In the genomic region with DNA sequence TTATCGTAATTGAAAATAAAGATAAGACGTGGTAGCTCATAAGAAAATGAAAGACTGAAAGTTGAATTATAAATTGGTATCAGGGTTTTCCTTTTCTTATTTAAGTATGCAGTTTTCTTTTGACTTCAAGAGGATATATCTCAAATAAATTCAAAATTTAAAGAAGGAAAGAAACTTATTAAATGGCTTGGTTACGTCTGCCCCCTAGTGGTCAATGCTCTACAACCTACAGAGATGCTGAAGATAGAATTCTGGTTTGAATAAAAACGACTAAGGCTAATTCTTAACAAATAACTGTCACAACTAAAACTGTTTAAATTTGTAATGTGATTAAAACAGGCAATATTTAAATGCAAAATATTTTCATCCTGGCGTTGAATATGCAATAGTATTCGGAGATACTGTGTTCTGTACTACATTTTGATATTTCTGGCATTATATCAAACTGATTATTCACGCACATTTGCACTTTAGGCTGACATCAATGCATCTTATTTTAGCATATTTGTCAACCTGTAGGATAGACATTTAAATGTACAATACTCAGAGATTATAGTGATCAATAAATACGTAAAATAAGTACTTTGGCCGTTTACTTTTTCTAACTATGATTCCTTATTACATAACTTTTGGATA, we compare ENCODE assay signal across 9 cellular contexts. TPM values are rescaled to one million over a fixed set of nuclear protein-coding genes. Genes with fewer than 3 reads are reported as not detected.
A peak's percentile ranks its signal among the peaks of the same experiment; 100 is the strongest.
DNase-seq lines count a peak whose midpoint lies in the region; ATAC-seq and TF ChIP-seq lines count a peak whose summit lies in the region.
"Had no signal": no experiment of that assay in that cellular context is flagged by ENCODE, and none has a peak within 500 bp of the region (broad histone marks: within the 10 kb centered on the region; RNA-seq: fewer than 3 reads in every experiment).

No MANE protein-coding gene starts in this region.

- H3K4me3 ChIP-seq in NT2/D1 (ENCODE audit: insufficient read length, low read depth) = no peak overlapping the region
- H3K4me3 ChIP-seq in left ventricle myocardium inferior = no peak overlapping the region
- no peak overlapping the region for H3K4me3 ChIP-seq in gastrocnemius medialis

- H3K27ac ChIP-seq in left ventricle myocardium inferior (replicated peaks) = no peak overlapping the region
- H3K27ac ChIP-seq in gastrocnemius medialis = no peak overlapping the region

- no peak overlapping the region for H3K27ac Mint-ChIP-seq in activated naive CD4-positive, alpha-beta T cell treated with anti-CD3 and anti-CD28 coated beads, Interleukin-2, amount 50 U/mL, for 72 hours

- H3K9ac ChIP-seq in NT2/D1 (ENCODE audit: insufficient read length, low read depth) = no peak overlapping the region

- ATAC-seq in HG02678 (IDR thresholded peaks at IDR 0.05; ENCODE audit: unreplicated experiment) (peak; percentile 34), gastrocnemius medialis (no peak)
- ATAC-seq in activated naive CD4-positive, alpha-beta T cell treated with anti-CD3 and anti-CD28 coated beads, Interleukin-2, amount 50 U/mL, for 72 hours = peak; percentile 53 to 58

- no peak for TF ChIP-seq POLR2A in gastrocnemius medialis (IDR thresholded peaks at IDR 0.05)

- peak; percentile 89 for TF ChIP-seq CTCF in left ventricle myocardium inferior (IDR thresholded peaks at IDR 0.05; ENCODE audit: borderline replicate concordance)
- peak; percentile 63 to 87 (median 82) for TF ChIP-seq CTCF in gastrocnemius medialis (IDR thresholded peaks at IDR 0.05 in 4 of 5, conservative IDR thresholded peaks at IDR 0.05 in 1 of 5)

- H3K4me1 ChIP-seq in NT2/D1 (ENCODE audit: insufficient read depth, insufficient read length) = no peaks in the 10 kb centered on the region
- no peaks in the 10 kb centered on the region for H3K4me1 ChIP-seq in left ventricle myocardium inferior
- no peaks in the 10 kb centered on the region for H3K4me1 ChIP-seq in gastrocnemius medialis

- in situ Hi-C loops in gastrocnemius medialis (cut with MboI; ENCODE audit: low sequenced_read_pairs in 4 of 4) = loop anchor here in 3 of 4 donors (10.0 kb wide), 2 partner anchors 52 to 532 kb away; a partner anchor contains a TSS

- no peaks in the 10 kb centered on the region for H3K27me3 ChIP-seq in NT2/D1 (ENCODE audit: insufficient read depth, insufficient read length)
- H3K27me3 ChIP-seq in left ventricle myocardium inferior (ENCODE audit: low read depth) = no peaks in the 10 kb centered on the region
- H3K27me3 ChIP-seq in gastrocnemius medialis = no peaks in the 10 kb centered on the region

- H3K36me3 ChIP-seq in NT2/D1 (ENCODE audit: insufficient read depth, insufficient read length, low read length) (no peaks in the 10 kb centered on the region), left ventricle myocardium inferior (no peaks in the 10 kb centered on the region), gastrocnemius medialis (no peaks in the 10 kb centered on the region)

- intact Hi-C loops in left ventricle myocardium inferior (cut with micrococcal nuclease) (loop anchor here (5.0 to 10.0 kb wide), 2 partner anchors 59 to 532 kb away; no protein-coding TSS in a partner anchor), gastrocnemius medialis (cut with DNase I; ENCODE audit: low total_unique reads) (loop anchor here (1.0 to 5.0 kb wide), 3 partner anchors 59 to 544 kb away; no protein-coding TSS in a partner anchor)

- DNase-seq in EH (ENCODE audit: low read depth) (peak; percentile 74), NT2/D1 (ENCODE audit: low read depth, low spot score) (peak; percentile 68), left ventricle myocardium inferior (no peak), gastrocnemius medialis (peak in 1 of 2 donors; percentile 15), NCI-H128 (lab: John Stamatoyannopoulos, UW; ENCODE audit: unreplicated experiment) (no peak), UCSD-AML1 (lab: John Stamatoyannopoulos, UW; ENCODE audit: unreplicated experiment) (no peak)
- DNase-seq in activated naive CD4-positive, alpha-beta T cell treated with anti-CD3 and anti-CD28 coated beads, Interleukin-2, amount 50 U/mL, for 72 hours (ENCODE audit: low spot score in 2 of 2) = peak in 1 of 2 donors; percentile 60
- DNase-seq: activated naive CD8-positive, alpha-beta T cell treated with anti-CD3 and anti-CD28 coated beads, Interleukin-2, amount 10 ng/mL, durations not matched to agents 7 days and 5 days had no signal

- no peaks in the 10 kb centered on the region for H3K36me3 Mint-ChIP-seq in activated naive CD4-positive, alpha-beta T cell treated with anti-CD3 and anti-CD28 coated beads, Interleukin-2, amount 50 U/mL, for 72 hours

- no peaks in the 10 kb centered on the region for H3K9me3 Mint-ChIP-seq in activated naive CD4-positive, alpha-beta T cell treated with anti-CD3 and anti-CD28 coated beads, Interleukin-2, amount 50 U/mL, for 72 hours

- no peaks in the 10 kb centered on the region for H3K9me3 ChIP-seq in NT2/D1 (ENCODE audit: insufficient read depth, low read length)
- H3K9me3 ChIP-seq in left ventricle myocardium inferior (replicated peaks) = no peaks in the 10 kb centered on the region
- H3K9me3 ChIP-seq in gastrocnemius medialis = no peaks in the 10 kb centered on the region

RNA-seq across cellular contexts. Expression of a gene that starts 26.8 kb away (rescaled TPM):
- 10 to 100 TPM; 13.0 to 59.4 TPM for total RNA-seq in activated naive CD4-positive, alpha-beta T cell treated with anti-CD3 and anti-CD28 coated beads, Interleukin-2, amount 50 U/mL, for 72 hours
- total RNA-seq in left ventricle myocardium inferior (6.6 TPM), gastrocnemius medialis (1 to 10 TPM; 2.6 to 3.1 (median 2.8) TPM)

RNA-seq across cellular contexts. Expression of a gene that starts 56.2 kb away (rescaled TPM):
- total RNA-seq in activated naive CD4-positive, alpha-beta T cell treated with anti-CD3 and anti-CD28 coated beads, Interleukin-2, amount 50 U/mL, for 72 hours = 100 to 1,000 TPM in 1 of 2 donors, 1 to 10 TPM in 1; 8.4 to 120 TPM
- 5.4 TPM for total RNA-seq in left ventricle myocardium inferior
- total RNA-seq in gastrocnemius medialis = 1 to 10 TPM; 1.1 to 8.3 (median 4.1) TPM

Comparison
In these comparisons a context has a peak if more than half of its experiments do, and no peak if none do; other contexts are left out.
1. DNase-seq: peak in EH (single experiment) and NT2/D1 (single experiment); none in left ventricle myocardium inferior (single experiment), NCI-H128 (single experiment) and UCSD-AML1 (single experiment).
2. ATAC-seq: peak in HG02678 (single experiment) and activated naive CD4-positive, alpha-beta T cell treated with anti-CD3 and anti-CD28 coated beads, Interleukin-2, amount 50 U/mL, for 72 hours (2 of 2); none in gastrocnemius medialis (0 of 2).